9 cellular contexts compared by ENCODE assay signal in genomic region chr11:68040957-68041591, GRCh38. TPM values are rescaled to one million over a fixed set of nuclear protein-coding genes. Genes with fewer than 3 reads are reported as not detected.
A peak's percentile ranks its signal among the peaks of the same experiment; 100 is the strongest.
DNase-seq lines count a peak whose midpoint lies in the region; ATAC-seq and TF ChIP-seq lines count a peak whose summit lies in the region.
"Had no signal": no experiment of that assay in that cellular context is flagged by ENCODE, and none has a peak within 500 bp of the region (broad histone marks: within the 10 kb centered on the region; RNA-seq: fewer than 3 reads in every experiment).

No MANE protein-coding gene starts in this region.

- intact Hi-C loops in activated B cell treated with CpG ODN at 0.5 μM for 24 hours (cut with micrococcal nuclease) (loop anchor here (1.0 to 2.0 kb wide), 3 partner anchors 11 to 80 kb away; partner anchors contain the start of genes CHKA and NDUFS8), left ventricle myocardium superior (cut with micrococcal nuclease) (no loop called here)

- H3K36me3 Mint-ChIP-seq in activated B cell treated with CpG ODN at 0.5 μM for 24 hours (ENCODE audit: low read depth), result peaks cover 26% of the 10 kb centered on the region
- H3K36me3 Mint-ChIP-seq in stimulated activated naive B cell treated with anti-CD40 and anti-IgM and Interleukin-4, amounts not matched to agents 10 μg/mL and 1 μg/mL and 100 μg/mL, for 72 hours, result peaks cover 29 to 30% of the 10 kb centered on the region in 2 donors
- H3K36me3 Mint-ChIP-seq: type B pancreatic cell had no signal

- H3K36me3 ChIP-seq in HEK293 (ENCODE audit: control insufficient read depth in 2 of 2, insufficient read depth in 1 of 2, low read length in 2 of 2), result peaks cover 0 to 16% of the 10 kb centered on the region in 2 experiments; a peak in 1 of 3 replicates

- DNase-seq in activated B cell treated with CpG ODN at 0.5 μM for 24 hours (peak; percentile 11), left ventricle myocardium superior (peak; percentile 32), Ammon's horn (ENCODE audit: low spot score) (no peak)
- DNase-seq in stimulated activated naive B cell treated with anti-CD40 and anti-IgM and Interleukin-4, amounts not matched to agents 10 μg/mL and 1 μg/mL and 100 μg/mL, for 72 hours, result no peak
- no peak for DNase-seq in effector CD8-positive, alpha-beta T cell (lab: John Stamatoyannopoulos, UW)

- no peaks in the 10 kb centered on the region for H3K4me1 ChIP-seq in HEK293 (ENCODE audit: control insufficient read depth, insufficient read depth, low read length)

- CTCF ChIA-PET in HEK293 (lab: Yijun Ruan, JAX), result interaction anchor here (0.6 to 1.1 kb wide), 3 partner anchors 168 to 1259 kb away, joined by 3 to 4 read pairs (median 3); no protein-coding TSS in a partner anchor
- CTCF ChIA-PET in activated B cell treated with CpG ODN at 0.5 μM for 24 hours (lab: Charles Lee), result no interaction called here

- no peak overlapping the region for H3K4me3 ChIP-seq in HEK293 (ENCODE audit: low read depth, low read length)

- H3K27me3 Mint-ChIP-seq in activated B cell treated with CpG ODN at 0.5 μM for 24 hours, result no peaks in the 10 kb centered on the region
- no peaks in the 10 kb centered on the region for H3K27me3 Mint-ChIP-seq in stimulated activated naive B cell treated with anti-CD40 and anti-IgM and Interleukin-4, amounts not matched to agents 10 μg/mL and 1 μg/mL and 100 μg/mL, for 72 hours
- H3K27me3 Mint-ChIP-seq: type B pancreatic cell had no signal

- no peaks in the 10 kb centered on the region for H3K9me3 ChIP-seq in HEK293 (ENCODE audit: control insufficient read depth, insufficient read depth, low read depth, low read length)

- H3K4me3 Mint-ChIP-seq in activated B cell treated with CpG ODN at 0.5 μM for 24 hours, result peak overlapping the region; percentile 88
- H3K4me3 Mint-ChIP-seq in stimulated activated naive B cell treated with anti-CD40 and anti-IgM and Interleukin-4, amounts not matched to agents 10 μg/mL and 1 μg/mL and 100 μg/mL, for 72 hours, result peak overlapping the region; percentile 95 to 98

- peak overlapping the region; percentile 92 for H3K27ac Mint-ChIP-seq in activated B cell treated with CpG ODN at 0.5 μM for 24 hours
- H3K27ac Mint-ChIP-seq in stimulated activated naive B cell treated with anti-CD40 and anti-IgM and Interleukin-4, amounts not matched to agents 10 μg/mL and 1 μg/mL and 100 μg/mL, for 72 hours, result peak overlapping the region; percentile 97

- ATAC-seq in activated B cell treated with CpG ODN at 0.5 μM for 24 hours (ENCODE audit: low read depth) (no peak), left ventricle myocardium superior (no peak), HG03442 (IDR thresholded peaks at IDR 0.05; ENCODE audit: unreplicated experiment) (no peak), GM21447 (IDR thresholded peaks at IDR 0.05; ENCODE audit: unreplicated experiment) (no peak)
- no peak for ATAC-seq in stimulated activated naive B cell treated with anti-CD40 and anti-IgM and Interleukin-4, amounts not matched to agents 10 μg/mL and 1 μg/mL and 100 μg/mL, for 72 hours (replicated peaks)

- no peak for TF ChIP-seq CTCF in HEK293 (tag by site-specific recombination; IDR thresholded peaks at IDR 0.05)
- TF ChIP-seq CTCF in activated B cell treated with CpG ODN at 0.5 μM for 24 hours (IDR thresholded peaks at IDR 0.05), result no peak

- H3K4me1 Mint-ChIP-seq in activated B cell treated with CpG ODN at 0.5 μM for 24 hours, result peaks cover 38% of the 10 kb centered on the region
- peaks cover 17 to 52% of the 10 kb centered on the region in 2 donors for H3K4me1 Mint-ChIP-seq in stimulated activated naive B cell treated with anti-CD40 and anti-IgM and Interleukin-4, amounts not matched to agents 10 μg/mL and 1 μg/mL and 100 μg/mL, for 72 hours

- H3K27ac ChIP-seq in HEK293 (ENCODE audit: extremely low read depth, low read depth, low read length), result no peak overlapping the region

- H3K9me3 Mint-ChIP-seq in activated B cell treated with CpG ODN at 0.5 μM for 24 hours, result no peaks in the 10 kb centered on the region
- H3K9me3 Mint-ChIP-seq in stimulated activated naive B cell treated with anti-CD40 and anti-IgM and Interleukin-4, amounts not matched to agents 10 μg/mL and 1 μg/mL and 100 μg/mL, for 72 hours, result no peaks in the 10 kb centered on the region
- H3K9me3 Mint-ChIP-seq: type B pancreatic cell had no signal

- POLR2A ChIA-PET in HEK293 (lab: Yijun Ruan, JAX), result interaction anchor here (1.2 kb wide), 1 partner anchor 16 kb away, joined by 4 read pairs; no protein-coding TSS in a partner anchor
- POLR2A ChIA-PET in activated B cell treated with CpG ODN at 0.5 μM for 24 hours (lab: Charles Lee), result interaction anchor here (0.6 to 3.5 kb wide), 6 partner anchors 10 to 1728 kb away, joined by 3 to 12 read pairs (median 4); partner anchors contain the start of gene NDUFS8

TF ChIP-seq in HEK293, 187 proteins besides CTCF, POLR2A, EP300 and RAD21:
- TF ChIP-seq GLIS2 (tag by site-specific recombination; IDR thresholded peaks at IDR 0.05), result 0 out of 2 replicates have a peak, but pooled peaks have one; percentile 28
- peak; percentile 83 for TF ChIP-seq EGR2 (tag by site-specific recombination; IDR thresholded peaks at IDR 0.05; ENCODE audit: low read depth)
- no peak for TF ChIP-seq ZBTB49 (tag by site-specific recombination; IDR thresholded peaks at IDR 0.05; ENCODE audit: low read depth)
- TF ChIP-seq ZFHX2 (tag by site-specific recombination; conservative IDR thresholded peaks at IDR 0.05), result peak; percentile 84
- no peak for TF ChIP-seq ZNF148 (tag by site-specific recombination; IDR thresholded peaks at IDR 0.05; ENCODE audit: borderline replicate concordance)

RNA-seq across cellular contexts. Expression of gene TCIRG1, which starts 2.2 kb away (rescaled TPM):
- total RNA-seq in activated B cell treated with CpG ODN at 0.5 μM for 24 hours (209 and 227 TPM in 2 replicates), left ventricle myocardium superior (25.8 TPM)

RNA-seq across cellular contexts. Expression of gene NDUFS8, which starts 10.6 kb away (rescaled TPM):
- total RNA-seq in activated B cell treated with CpG ODN at 0.5 μM for 24 hours (93.7 and 101 TPM in 2 replicates), left ventricle myocardium superior (514 TPM)

RNA-seq across cellular contexts. Expression of gene ALDH3B1, which starts 30.9 kb away (rescaled TPM):
- 0.53 and 0.98 TPM in 2 replicates for total RNA-seq in activated B cell treated with CpG ODN at 0.5 μM for 24 hours
- total RNA-seq in left ventricle myocardium superior, result 4.9 TPM

RNA-seq across cellular contexts. Expression of gene UNC93B1, which starts 37.2 kb away (rescaled TPM):
- 117 and 133 TPM in 2 replicates for total RNA-seq in activated B cell treated with CpG ODN at 0.5 μM for 24 hours
- total RNA-seq in left ventricle myocardium superior, result 7.6 TPM

Comparison
In these comparisons a context has a peak if more than half of its experiments do, and no peak if none do; other contexts are left out.
1. DNase-seq: peak in activated B cell treated with CpG ODN at 0.5 μM for 24 hours (single experiment) and left ventricle myocardium superior (single experiment); none in stimulated activated naive B cell treated with anti-CD40 and anti-IgM and Interleukin-4, amounts not matched to agents 10 μg/mL and 1 μg/mL and 100 μg/mL, for 72 hours (single experiment), Ammon's horn (single experiment) and effector CD8-positive, alpha-beta T cell (single experiment).